ENCODE assay signal across 17 cellular contexts in genomic region chr15:63608989-63609388, GRCh38. TPM values are rescaled to one million over a fixed set of nuclear protein-coding genes. Genes with fewer than 3 reads are reported as not detected.
DNase-seq lines count a peak whose midpoint lies in the region; ATAC-seq, FAIRE-seq and TF ChIP-seq lines count a peak whose summit lies in the region.
"Had no signal": no experiment of that assay in that cellular context is flagged by ENCODE, and none has a peak within 500 bp of the region (broad histone marks: within the 10 kb centered on the region; RNA-seq: fewer than 3 reads in every experiment).

No MANE protein-coding gene starts in this region.

- no peak overlapping the region for H2BK120ac ChIP-seq in IMR-90 (ENCODE audit: low read depth, low read length)

- 0 out of 2 replicates have a peak overlapping the region, but pooled peaks have one; percentile 24 for H2AK5ac ChIP-seq in IMR-90 (ENCODE audit: low read depth, low read length)

- no peaks in the 10 kb centered on the region for H3K9me3 Mint-ChIP-seq in CD4-positive, alpha-beta memory T cell
- no peaks in the 10 kb centered on the region for H3K9me3 Mint-ChIP-seq in brain
- H3K9me3 Mint-ChIP-seq: CD14-positive monocyte, H9 had no signal

- dilution Hi-C loops in IMR-90 (cut with HindIII; ENCODE audit: low sequenced_read_pairs, unreplicated experiment) = no loop called here

- H3K4me3 Mint-ChIP-seq in CD4-positive, alpha-beta memory T cell = no peak overlapping the region
- no peak overlapping the region for H3K4me3 Mint-ChIP-seq in brain
- H3K4me3 Mint-ChIP-seq: CD14-positive monocyte, H9 had no signal

- no peaks in the 10 kb centered on the region for H3K79me1 ChIP-seq in IMR-90 (ENCODE audit: low read depth in 1 of 2, low read length in 2 of 2)

- TF ChIP-seq RAD21 in IMR-90 (IDR thresholded peaks at IDR 0.05; ENCODE audit: low read length) = no peak

- TF ChIP-seq CTCF in IMR-90 (conservative IDR thresholded peaks at IDR 0.05; ENCODE audit: low read depth, low read length) (no peak), brain (conservative IDR thresholded peaks at IDR 0.05) (no peak), sigmoid colon (IDR thresholded peaks at IDR 0.05) (no peak)

- no peak overlapping the region for H2AFZ ChIP-seq in IMR-90 (replicated peaks; ENCODE audit: low read length, poor library complexity)

- H3K18ac ChIP-seq in IMR-90 (ENCODE audit: low read depth, low read length) = no peak overlapping the region

- H2AK9ac ChIP-seq in IMR-90 (replicated peaks; ENCODE audit: low read depth, low read length, poor library complexity) = no peak overlapping the region

- H2BK5ac ChIP-seq in IMR-90 (ENCODE audit: low read depth, low read length, poor library complexity, severe bottlenecking) = no peak overlapping the region

- 96% methylated on average over 13 of the region's 15 CpGs; no CpG with 5 or more reads in 1 of the 2 experiments for WGBS in IMR-90 (ENCODE audit: extremely low coverage in 2 of 2, insufficient read length in 1 of 2), 2 experiments
- 96 to 97% methylated on average over 15 of the region's 15 CpGs for WGBS in sigmoid colon, 2 donors
- 96 to 98% (median 96%) methylated on average over 15 of the region's 15 CpGs for WGBS in small intestine, 3 donors

- ATAC-seq in IMR-90 (ENCODE audit: low read depth) (no peak), GM19395 (IDR thresholded peaks at IDR 0.05; ENCODE audit: unreplicated experiment) (no peak), sciatic nerve (no peak)

- intact Hi-C loops in CD4-positive, alpha-beta memory T cell (cut with micrococcal nuclease) = loop anchor here (10.0 kb wide), 2 partner anchors 226 to 486 kb away; partner anchors contain the start of genes CIAO2A, HERC1 and SNX1
- intact Hi-C loops in IMR-90 (cut with micrococcal nuclease) (no loop called here), sigmoid colon (cut with DNase I) (loop anchor here (10.0 kb wide), 1 partner anchor 554 kb away; no protein-coding TSS in a partner anchor), sciatic nerve (cut with DNase I) (no loop called here)

- no peaks in the 10 kb centered on the region for H3K9me3 ChIP-seq in CD4-positive, alpha-beta memory T cell (ENCODE audit: control insufficient read depth in 1 of 2, low read length in 2 of 2)
- H3K9me3 ChIP-seq in IMR-90 (ENCODE audit: control insufficient read depth, insufficient read depth, low read length) = no peaks in the 10 kb centered on the region
- H3K9me3 ChIP-seq in sigmoid colon = no peaks in the 10 kb centered on the region
- H3K9me3 ChIP-seq in small intestine (ENCODE audit: control insufficient read depth, low read depth) = no peaks in the 10 kb centered on the region

- no peak overlapping the region for H2BK20ac ChIP-seq in IMR-90 (ENCODE audit: low read depth, low read length)

- CTCF ChIA-PET in CD4-positive, alpha-beta memory T cell (lab: Charles Lee; ENCODE audit: partially characterized antibody) = interaction anchor here (1.1 to 5.0 kb wide), 13 partner anchors 9 to 462 kb away, joined by 3 to 44 read pairs (median 6); partner anchors contain the start of gene DAPK2
- CTCF ChIA-PET in IMR-90 (lab: Yijun Ruan, JAX) = no interaction called here

- no peak overlapping the region for H3K9ac ChIP-seq in IMR-90 (ENCODE audit: low read depth, low read length)

- H4K20me1 ChIP-seq in IMR-90 (ENCODE audit: insufficient read depth, low read length) = peaks cover 6% of the 10 kb centered on the region; the same call in 1 of the 2 replicates

- H3K4me2 ChIP-seq in IMR-90 (ENCODE audit: low read depth, low read length) = no peak overlapping the region

- FAIRE-seq in small intestine (lab: Jason Lieb, UNC) = no peak

- H3K23ac ChIP-seq in IMR-90 (ENCODE audit: low read depth, low read length) = no peak overlapping the region

- H2BK15ac ChIP-seq in IMR-90 (ENCODE audit: low read depth, low read length) = no peak overlapping the region

- H3K14ac ChIP-seq in IMR-90 (replicated peaks; ENCODE audit: low read depth, low read length) = no peak overlapping the region

- H3K27me3 ChIP-seq in CD4-positive, alpha-beta memory T cell (ENCODE audit: insufficient read depth, low read length) = no peaks in the 10 kb centered on the region
- H3K27me3 ChIP-seq in IMR-90 (ENCODE audit: control insufficient read depth, insufficient read depth, low read length) (no peaks in the 10 kb centered on the region), sigmoid colon (no peaks in the 10 kb centered on the region), small intestine (ENCODE audit: control insufficient read depth in 2 of 2, insufficient read depth in 2 of 2, low read length in 2 of 2) (no peaks in the 10 kb centered on the region)

- H3K36me3 Mint-ChIP-seq in CD4-positive, alpha-beta memory T cell = peaks cover 37 to 53% of the 10 kb centered on the region in 2 donors
- H3K36me3 Mint-ChIP-seq in brain = peaks cover 50% of the 10 kb centered on the region

- H4K5ac ChIP-seq in IMR-90 (ENCODE audit: low read depth, low read length) = no peak overlapping the region

- TF ChIP-seq EP300 in sigmoid colon (IDR thresholded peaks at IDR 0.05) = no peak

- H3K4me1 Mint-ChIP-seq in CD4-positive, alpha-beta memory T cell = peaks cover 33 to 59% (median 47%) of the 10 kb centered on the region in 4 donors
- H3K4me1 Mint-ChIP-seq in brain = peaks cover 43% of the 10 kb centered on the region

- H3K4ac ChIP-seq in IMR-90 (ENCODE audit: low read depth, low read length) = no peak overlapping the region

- no peak overlapping the region for H3K56ac ChIP-seq in IMR-90 (ENCODE audit: extremely low read depth, insufficient read depth, low read length)

- H3K36me3 ChIP-seq in CD4-positive, alpha-beta memory T cell (ENCODE audit: insufficient read depth, low read length) = peaks cover 33% of the 10 kb centered on the region
- H3K36me3 ChIP-seq in IMR-90 (ENCODE audit: control insufficient read depth, insufficient read depth, low read length) (peaks cover 25% of the 10 kb centered on the region), sigmoid colon (peaks cover 0 to 35% (median 17%) of the 10 kb centered on the region in 4 donors), small intestine (ENCODE audit: control insufficient read depth in 2 of 2, insufficient read depth in 2 of 2, low read length in 2 of 2) (peaks cover 7 to 9% of the 10 kb centered on the region in 2 donors)

- no peak overlapping the region for H3K4me3 ChIP-seq in CD4-positive, alpha-beta memory T cell (ENCODE audit: low read length in 2 of 2)
- H3K4me3 ChIP-seq in IMR-90 (ENCODE audit: insufficient read depth, low read depth, low read length) = no peak overlapping the region
- no peak overlapping the region for H3K4me3 ChIP-seq in sigmoid colon
- no peak overlapping the region for H3K4me3 ChIP-seq in small intestine (ENCODE audit: low read depth in 1 of 2, low read length in 2 of 2)

- H3K9me1 ChIP-seq in IMR-90 (ENCODE audit: insufficient read depth, low read length) = peaks cover 2% of the 10 kb centered on the region; the same call in 1 of the 2 replicates

- POLR2A ChIA-PET in CD4-positive, alpha-beta memory T cell (lab: Charles Lee; ENCODE audit: partially characterized antibody) = interaction anchor here (1.0 to 3.7 kb wide), 5 partner anchors 10 to 437 kb away, joined by 3 to 69 read pairs (median 7); partner anchors contain the start of genes DAPK2, FBXL22 and USP3
- POLR2A ChIA-PET in IMR-90 (lab: Charles Lee; ENCODE audit: unreplicated experiment) = no interaction called here

- H3K27ac Mint-ChIP-seq in CD4-positive, alpha-beta memory T cell = peak overlapping the region in 4 of 7 donors; percentile 47 to 81 (median 62)
- peak overlapping the region in 4 of 5 experiments; percentile 89 to 100 (median 99) for H3K27ac Mint-ChIP-seq in brain

- no peaks in the 10 kb centered on the region for H3K27me3 Mint-ChIP-seq in CD4-positive, alpha-beta memory T cell
- no peaks in the 10 kb centered on the region for H3K27me3 Mint-ChIP-seq in brain

- H4K8ac ChIP-seq in IMR-90 (ENCODE audit: low read depth in 2 of 2, low read length in 2 of 2) = no peak overlapping the region

- DNase-seq in CD4-positive, alpha-beta memory T cell = no peak
- no peak for DNase-seq in IMR-90
- DNase-seq in sigmoid colon = no peak
- no peak for DNase-seq in small intestine
- DNase-seq in sciatic nerve (ENCODE audit: low spot score) = no peak
- DNase-seq in NCI-H774 (lab: John Stamatoyannopoulos, UW) = no peak
- DNase-seq: ACHN, AML-193, H9, KBM-7, MV-4-11, NCI-H1417 treated with DMSO at 0.1 percent for 48 hours, NCI-H1930, OCI-M1 had no signal

- H3K4me1 ChIP-seq in CD4-positive, alpha-beta memory T cell (ENCODE audit: insufficient read depth, low read length) = peaks cover 40% of the 10 kb centered on the region
- H3K4me1 ChIP-seq in IMR-90 (ENCODE audit: control insufficient read depth, insufficient read depth, low read length) = peaks cover 5% of the 10 kb centered on the region; the same call in 1 of the 2 replicates
- peaks cover 0 to 66% (median 47%) of the 10 kb centered on the region in 4 donors for H3K4me1 ChIP-seq in sigmoid colon
- H3K4me1 ChIP-seq in small intestine (ENCODE audit: control insufficient read depth in 2 of 2, insufficient read depth in 1 of 2, low read depth in 1 of 2, low read length in 1 of 2) = peaks cover 2 to 3% of the 10 kb centered on the region in 2 donors

- in situ Hi-C loops in IMR-90 (cut with MboI; ENCODE audit: low sequenced_read_pairs) = no loop called here

- TF ChIP-seq POLR2A in IMR-90 (IDR thresholded peaks at IDR 0.05; ENCODE audit: low read depth, low read length) (no peak), sigmoid colon (IDR thresholded peaks at IDR 0.05) (no peak)

- H4K91ac ChIP-seq in IMR-90 (ENCODE audit: insufficient read depth, low read depth, low read length) = no peak overlapping the region

- BruUV-seq in IMR-90 (replicated peaks; lab: Mats Ljungman, UMichigan) = no TSS peak

- no peak overlapping the region for H3K27ac ChIP-seq in CD4-positive, alpha-beta memory T cell (ENCODE audit: low read depth, low read length)
- H3K27ac ChIP-seq in IMR-90 (ENCODE audit: insufficient read depth, low read length) = no peak overlapping the region
- H3K27ac ChIP-seq in sigmoid colon = peak overlapping the region in 3 of 4 donors; percentile 79 to 82 (median 80)
- H3K27ac ChIP-seq in small intestine (ENCODE audit: low read depth in 1 of 2, low read length in 1 of 2) = no peak overlapping the region

TF ChIP-seq in IMR-90, 13 proteins besides CTCF, POLR2A, EP300 and RAD21 (continues in another document):
- TF ChIP-seq CHD1 (IDR thresholded peaks at IDR 0.05; ENCODE audit: low read depth, low read length) (no peak), RCOR1 (IDR thresholded peaks at IDR 0.05; ENCODE audit: insufficient replicate concordance, low read length) (no peak)

RNA-seq across cellular contexts. Expression of gene FBXL22, which starts 11.8 kb away (rescaled TPM):
- 1 to 10 TPM; 1.9 to 2.2 TPM for total RNA-seq in CD4-positive, alpha-beta memory T cell
- polyA plus RNA-seq in CD4-positive, alpha-beta memory T cell = 1 to 10 TPM in 1 of 2 donors, under 1 TPM in 1; 0.50 to 2.0 TPM
- total RNA-seq in IMR-90 (2012; rRNA removed) = 0.28 and 0.36 TPM in 2 replicates
- polyA plus RNA-seq in IMR-90 (2012; rRNA removed) = 0.70 and 1.3 TPM in 2 replicates
- polyA plus RNA-seq in IMR-90 (2012; cell fraction: cytosol; rRNA removed) = 1.00 and 2.2 TPM in 2 replicates
- 4.6 and 5.7 TPM in 2 replicates for polyA plus RNA-seq in IMR-90 (2012; cell fraction: nucleus; rRNA removed; ENCODE audit: low replicate concordance)
- polyA plus RNA-seq in brain (ENCODE audit: insufficient read depth, low read depth, low replicate concordance) = 1.5 TPM
- total RNA-seq in sigmoid colon = 100 to 1,000 TPM in 2 of 4 donors, 10 to 100 TPM in 2; 46.7 to 150 (median 99.3) TPM
- polyA plus RNA-seq in sigmoid colon = 1 to 10 TPM in 2 of 3 donors, under 1 TPM in 1; 0.69 to 2.6 (median 1.2) TPM
- 1 to 10 TPM in 1 of 3 donors, not detected in 2; 2.1 TPM for polyA plus RNA-seq in small intestine
- 0.71 TPM for total RNA-seq in sciatic nerve
- polyA plus RNA-seq: CD14-positive monocyte had no signal

Comparison
In these comparisons a context has a peak if more than half of its experiments do, and no peak if none do; other contexts are left out.
1. H3K27ac ChIP-seq: peak in sigmoid colon (3 of 4); none in CD4-positive, alpha-beta memory T cell (single experiment), IMR-90 (single experiment) and small intestine (0 of 2).
2. intact Hi-C loops: an anchor here in CD4-positive, alpha-beta memory T cell (10.0 kb wide) and sigmoid colon (10.0 kb wide); none called in IMR-90 and sciatic nerve.